ENCODE assay signal across 8 cellular contexts in genomic region chr4:184250795-184251679, GRCh38. TPM values are rescaled to one million over a fixed set of nuclear protein-coding genes. Genes with fewer than 3 reads are reported as not detected.
DNase-seq lines count a peak whose midpoint lies in the region; FAIRE-seq and TF ChIP-seq lines count a peak whose summit lies in the region.

No MANE protein-coding gene starts in this region.

- DNase-seq in AG09319 (ENCODE audit: extremely low read depth, low read depth) (peak; percentile 16), GM12892 (ENCODE audit: insufficient read length) (no peak), HPDE6-E6E7 (ENCODE audit: extremely low spot score) (peak; percentile 33), NOMO-1 treated with DMSO at 0.1 percent for 48 hours (lab: John Stamatoyannopoulos, UW; ENCODE audit: unreplicated experiment) (peak; percentile 58), astrocyte of the hippocampus (ENCODE audit: low read depth, low spot score) (peak; percentile 64), islet precursor cell (peak; percentile 32), tibial nerve (ENCODE audit: low spot score in 2 of 2) (no peak), mesenteric fat pad (ENCODE audit: low spot score) (no peak)

- TF ChIP-seq POLR2A in GM12892 (IDR thresholded peaks at IDR 0.05; ENCODE audit: low read depth, low read length) (no peak), tibial nerve (IDR thresholded peaks at IDR 0.05) (no peak)

- no peaks in the 10 kb centered on the region for H3K27me3 ChIP-seq in tibial nerve

- no peak overlapping the region for H3K4me3 ChIP-seq in tibial nerve

- TF ChIP-seq CTCF in AG09319 (IDR thresholded peaks at IDR 0.05; ENCODE audit: low read depth, low read length) (peak; percentile 50), tibial nerve (IDR thresholded peaks at IDR 0.05) (peak; percentile 21 to 67 (median 47))

- H3K4me1 ChIP-seq in tibial nerve = peaks cover 0 to 5% (median 0%) of the 10 kb centered on the region in 4 donors

- no peak for TF ChIP-seq EP300 in tibial nerve (IDR thresholded peaks at IDR 0.05)

- no peak overlapping the region for H3K27ac ChIP-seq in tibial nerve

- no peaks in the 10 kb centered on the region for H3K36me3 ChIP-seq in tibial nerve

- peak; percentile 89 for FAIRE-seq in GM12892 (lab: Jason Lieb, UNC)

- no peaks in the 10 kb centered on the region for H3K9me3 ChIP-seq in tibial nerve

- WGBS in tibial nerve, 2 donors = 72 to 76% methylated on average over 23 of the region's 23 CpGs

RNA-seq across cellular contexts. Expression of gene ENPP6, which starts 33.4 kb away (rescaled TPM):
- 0.81 TPM for polyA plus RNA-seq in GM12892 (2012; ENCODE audit: missing spikeins)
- total RNA-seq in tibial nerve = 10 to 100 TPM; 12.6 to 42.6 (median 30.3) TPM
- not detected for total RNA-seq in mesenteric fat pad

Comparison
In these comparisons a context has a peak if more than half of its experiments do, and no peak if none do; other contexts are left out.
1. DNase-seq: peak in AG09319 (single experiment), HPDE6-E6E7 (single experiment), NOMO-1 treated with DMSO at 0.1 percent for 48 hours (single experiment), astrocyte of the hippocampus (single experiment) and islet precursor cell (single experiment); none in GM12892 (single experiment), tibial nerve (0 of 2) and mesenteric fat pad (single experiment).